In genomic region chr17:82217530-82218204, GRCh38 we compare ENCODE assay signal across 1 cellular context.
TF ChIP-seq lines count a peak whose summit lies in the region.

No MANE protein-coding gene starts in this region.

TF ChIP-seq in HepG2, 621 proteins besides CTCF, POLR2A, EP300 and RAD21 (continued from another document and continues in another):
- TF ChIP-seq RXRB (CRISPR knock-in tag; IDR thresholded peaks at IDR 0.05; ENCODE audit: borderline replicate concordance) (peak; percentile 76), ZBTB40 (IDR thresholded peaks at IDR 0.05) (no peak), ZBTB40 (CRISPR knock-in tag; IDR thresholded peaks at IDR 0.05) (peak; percentile 68; the same call in 1 of the 2 replicates), MEIS2 (CRISPR knock-in tag; IDR thresholded peaks at IDR 0.05) (peak; percentile 60), TCF7 (IDR thresholded peaks at IDR 0.05; ENCODE audit: low read depth) (no peak), RELA (CRISPR knock-in tag; IDR thresholded peaks at IDR 0.05) (0 out of 2 replicates have a peak, but pooled peaks have one; percentile 16), NFKB2 (CRISPR knock-in tag; IDR thresholded peaks at IDR 0.05; ENCODE audit: borderline replicate concordance) (peak; percentile 91), ZNF451 (CRISPR knock-in tag; IDR thresholded peaks at IDR 0.05) (peak; percentile 43), NR2F6 (IDR thresholded peaks at IDR 0.05) (no peak; the same call in 1 of the 2 replicates), NR2F6 (CRISPR knock-in tag; IDR thresholded peaks at IDR 0.05) (peak; percentile 92), TFDP1 (CRISPR knock-in tag; IDR thresholded peaks at IDR 0.05; ENCODE audit: borderline replicate concordance) (peak; percentile 92), SALL1 (CRISPR knock-in tag; IDR thresholded peaks at IDR 0.05) (peak; percentile 88), MAX (IDR thresholded peaks at IDR 0.05) (peak; percentile 97), ZNF720 (CRISPR knock-in tag; IDR thresholded peaks at IDR 0.05) (peak; percentile 87; the same call in 1 of the 2 replicates), DNMT3B (CRISPR knock-in tag; conservative IDR thresholded peaks at IDR 0.05) (peak; percentile 92; the same call in 1 of the 2 replicates), SMYD3 (CRISPR knock-in tag; IDR thresholded peaks at IDR 0.05) (no peak), TGIF2 (CRISPR knock-in tag; IDR thresholded peaks at IDR 0.05) (peak; percentile 84), PLRG1 (conservative IDR thresholded peaks at IDR 0.05) (no peak), MYPOP (CRISPR knock-in tag; IDR thresholded peaks at IDR 0.05) (peak; percentile 77), MIXL1 (CRISPR knock-in tag; IDR thresholded peaks at IDR 0.05) (no peak; the same call in 1 of the 2 replicates), FOXP4 (CRISPR knock-in tag; IDR thresholded peaks at IDR 0.05) (peak; percentile 64), SP140L (CRISPR knock-in tag; IDR thresholded peaks at IDR 0.05; ENCODE audit: borderline replicate concordance) (no peak), FOXM1 (CRISPR knock-in tag; IDR thresholded peaks at IDR 0.05) (peak; percentile 34; the same call in 1 of the 2 replicates), JUN (CRISPR knock-in tag; IDR thresholded peaks at IDR 0.05) (no peak), KDM5B (CRISPR knock-in tag; IDR thresholded peaks at IDR 0.05; ENCODE audit: borderline replicate concordance) (peak; percentile 69; the same call in 1 of the 2 replicates), TBX2 (CRISPR knock-in tag; IDR thresholded peaks at IDR 0.05; ENCODE audit: borderline replicate concordance) (peak; percentile 86), SP1 (IDR thresholded peaks at IDR 0.05) (no peak), SP1 (CRISPR knock-in tag; IDR thresholded peaks at IDR 0.05) (peak; percentile 68; the same call in 1 of the 2 replicates), ZNF160 (CRISPR knock-in tag; IDR thresholded peaks at IDR 0.05) (peak; percentile 47; the same call in 1 of the 2 replicates), ZNF367 (CRISPR knock-in tag; IDR thresholded peaks at IDR 0.05; ENCODE audit: borderline replicate concordance) (no peak), ZNF468 (CRISPR knock-in tag; IDR thresholded peaks at IDR 0.05) (peak; percentile 55; the same call in 1 of the 2 replicates), ZNF598 (CRISPR knock-in tag; IDR thresholded peaks at IDR 0.05; ENCODE audit: borderline replicate concordance) (no peak), ZNF10 (CRISPR knock-in tag; IDR thresholded peaks at IDR 0.05; ENCODE audit: borderline replicate concordance, low read depth) (no peak), ZSCAN29 (CRISPR knock-in tag; conservative IDR thresholded peaks at IDR 0.05) (no peak), KMT2A (CRISPR knock-in tag; IDR thresholded peaks at IDR 0.05) (no peak), ZNF382 (CRISPR knock-in tag; IDR thresholded peaks at IDR 0.05; ENCODE audit: borderline replicate concordance) (no peak), CCAR2 (optimal IDR thresholded peaks at IDR 0.05; ENCODE audit: low read depth, low read length) (no peak), ZNF567 (CRISPR knock-in tag; IDR thresholded peaks at IDR 0.05; ENCODE audit: borderline replicate concordance) (no peak), ZNF143 (CRISPR knock-in tag; IDR thresholded peaks at IDR 0.05) (peak; percentile 44), YEATS4 (CRISPR knock-in tag; IDR thresholded peaks at IDR 0.05; ENCODE audit: borderline replicate concordance) (peak; percentile 75; the same call in 1 of the 2 replicates), ARID2 (CRISPR knock-in tag; IDR thresholded peaks at IDR 0.05; ENCODE audit: borderline replicate concordance) (0 out of 2 replicates have a peak, but pooled peaks have one; percentile 22), ZNF235 (CRISPR knock-in tag; IDR thresholded peaks at IDR 0.05; ENCODE audit: borderline replicate concordance) (0 out of 2 replicates have a peak, but pooled peaks have one; percentile 61), EZH2 (conservative IDR thresholded peaks at IDR 0.05; ENCODE audit: low read depth, low read length) (no peak), ZNF225 (CRISPR knock-in tag; IDR thresholded peaks at IDR 0.05) (no peak), SOX5 (CRISPR knock-in tag; IDR thresholded peaks at IDR 0.05; ENCODE audit: borderline replicate concordance) (peak; percentile 55; the same call in 1 of the 2 replicates)
- TF ChIP-seq, protein P1, sequence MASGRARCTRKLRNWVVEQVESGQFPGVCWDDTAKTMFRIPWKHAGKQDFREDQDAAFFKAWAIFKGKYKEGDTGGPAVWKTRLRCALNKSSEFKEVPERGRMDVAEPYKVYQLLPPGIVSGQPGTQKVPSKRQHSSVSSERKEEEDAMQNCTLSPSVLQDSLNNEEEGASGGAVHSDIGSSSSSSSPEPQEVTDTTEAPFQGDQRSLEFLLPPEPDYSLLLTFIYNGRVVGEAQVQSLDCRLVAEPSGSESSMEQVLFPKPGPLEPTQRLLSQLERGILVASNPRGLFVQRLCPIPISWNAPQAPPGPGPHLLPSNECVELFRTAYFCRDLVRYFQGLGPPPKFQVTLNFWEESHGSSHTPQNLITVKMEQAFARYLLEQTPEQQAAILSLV (CRISPR knock-in tag; IDR thresholded peaks at IDR 0.05; ENCODE audit: borderline replicate concordance): peak; percentile 62
- TF ChIP-seq, protein P2, sequence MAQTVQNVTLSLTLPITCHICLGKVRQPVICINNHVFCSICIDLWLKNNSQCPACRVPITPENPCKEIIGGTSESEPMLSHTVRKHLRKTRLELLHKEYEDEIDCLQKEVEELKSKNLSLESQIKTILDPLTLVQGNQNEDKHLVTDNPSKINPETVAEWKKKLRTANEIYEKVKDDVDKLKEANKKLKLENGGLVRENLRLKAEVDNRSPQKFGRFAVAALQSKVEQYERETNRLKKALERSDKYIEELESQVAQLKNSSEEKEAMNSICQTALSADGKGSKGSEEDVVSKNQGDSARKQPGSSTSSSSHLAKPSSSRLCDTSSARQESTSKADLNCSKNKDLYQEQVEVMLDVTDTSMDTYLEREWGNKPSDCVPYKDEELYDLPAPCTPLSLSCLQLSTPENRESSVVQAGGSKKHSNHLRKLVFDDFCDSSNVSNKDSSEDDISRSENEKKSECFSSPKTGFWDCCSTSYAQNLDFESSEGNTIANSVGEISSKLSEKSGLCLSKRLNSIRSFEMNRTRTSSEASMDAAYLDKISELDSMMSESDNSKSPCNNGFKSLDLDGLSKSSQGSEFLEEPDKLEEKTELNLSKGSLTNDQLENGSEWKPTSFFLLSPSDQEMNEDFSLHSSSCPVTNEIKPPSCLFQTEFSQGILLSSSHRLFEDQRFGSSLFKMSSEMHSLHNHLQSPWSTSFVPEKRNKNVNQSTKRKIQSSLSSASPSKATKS (CRISPR knock-in tag; IDR thresholded peaks at IDR 0.05): no peak
